8 cellular contexts compared by ENCODE assay signal in genomic region chr10:71888623-71889387, GRCh38. TPM values are rescaled to one million over a fixed set of nuclear protein-coding genes. Genes with fewer than 3 reads are reported as not detected.
A peak's percentile ranks its signal among the peaks of the same experiment; 100 is the strongest.
DNase-seq lines count a peak whose midpoint lies in the region; ATAC-seq and TF ChIP-seq lines count a peak whose summit lies in the region.

No MANE protein-coding gene starts in this region.

- intact Hi-C loops in cardiac septum (cut with DNase I) (loop anchor here (5.0 to 10.0 kb wide), 2 partner anchors 52 to 174 kb away; partner anchors contain the start of gene C10orf105), ovary (cut with DNase I) (loop anchor here in 1 of 4 donors (2.0 kb wide), 1 partner anchor 38 kb away; the partner anchor contains the start of gene PSAP)

- H3K36me3 ChIP-seq in DOHH2 (ENCODE audit: control insufficient read depth, low read length) (no peaks in the 10 kb centered on the region), SJCRH30 (no peaks in the 10 kb centered on the region), ovary (no peaks in the 10 kb centered on the region)

- H3F3A ChIP-seq in DOHH2 (ENCODE audit: control insufficient read depth, insufficient read depth), result peaks cover 7% of the 10 kb centered on the region

- ATAC-seq in GM21390 (IDR thresholded peaks at IDR 0.05; ENCODE audit: unreplicated experiment), result peak; percentile 93

- H3K9me2 ChIP-seq in DOHH2 (replicated peaks; ENCODE audit: control insufficient read depth, low read length), result no peaks in the 10 kb centered on the region

- H4K20me1 ChIP-seq in DOHH2 (ENCODE audit: control insufficient read depth, insufficient read depth, low read depth, low read length), result peaks cover 15% of the 10 kb centered on the region

- H3K4me3 ChIP-seq in DOHH2 (ENCODE audit: low read length), result peak overlapping the region; percentile 39
- peak overlapping the region; percentile 48 for H3K4me3 ChIP-seq in SJCRH30
- peak overlapping the region; percentile 51 for H3K4me3 ChIP-seq in ovary

- H3K4me2 ChIP-seq in DOHH2 (ENCODE audit: low read length), result peak overlapping the region; percentile 66

- WGBS in ovary, 3 donors, result 0 to 1% (median 0%) methylated on average over 46 to 48 of the region's 48 CpGs

- TF ChIP-seq CTCF in DOHH2 (IDR thresholded peaks at IDR 0.05; ENCODE audit: low read depth, low read length, poor library complexity, severe bottlenecking) (peak; percentile 34), ovary (IDR thresholded peaks at IDR 0.05) (peak in 1 of 3 donors; percentile 18)

- peaks cover 58% of the 10 kb centered on the region for H3K27me3 ChIP-seq in DOHH2 (ENCODE audit: control insufficient read depth, low read length)
- no peaks in the 10 kb centered on the region for H3K27me3 ChIP-seq in SJCRH30
- no peaks in the 10 kb centered on the region for H3K27me3 ChIP-seq in ovary

- TF ChIP-seq POLR2A in ovary (IDR thresholded peaks at IDR 0.05), result peak; percentile 87

- H3K27ac ChIP-seq in DOHH2 (ENCODE audit: low read depth, low read length) (no peak overlapping the region), SJCRH30 (no peak overlapping the region), ovary (peak overlapping the region; percentile 79 to 92)

- H3K9me3 ChIP-seq in DOHH2 (ENCODE audit: control insufficient read depth, insufficient read depth, low read length) (no peaks in the 10 kb centered on the region), SJCRH30 (replicated peaks) (no peaks in the 10 kb centered on the region), ovary (no peaks in the 10 kb centered on the region)

- peaks cover 21% of the 10 kb centered on the region for H3K4me1 ChIP-seq in DOHH2 (ENCODE audit: control insufficient read depth, low read length)
- no peaks in the 10 kb centered on the region for H3K4me1 ChIP-seq in SJCRH30
- H3K4me1 ChIP-seq in ovary (ENCODE audit: insufficient read depth), result peaks cover 11% of the 10 kb centered on the region

- no peaks in the 10 kb centered on the region for H3K79me2 ChIP-seq in DOHH2 (ENCODE audit: control insufficient read depth, low read length)

- TF ChIP-seq EP300 in ovary (IDR thresholded peaks at IDR 0.05), result peak; percentile 66

- DNase-seq in HT-29 (ENCODE audit: low spot score), result peak; percentile 36
- DNase-seq in SJCRH30, result peak; percentile 31 to 46
- peak; percentile 51 for DNase-seq in activated naive CD8-positive, alpha-beta T cell treated with anti-CD3 and anti-CD28 coated beads, Interleukin-2, amount 50 U/mL, for 16 hours (ENCODE audit: low read depth, low spot score)
- DNase-seq in cardiac septum (ENCODE audit: low spot score), result peak; percentile 88
- DNase-seq in ovary, result peak; percentile 88 to 95 (median 91)
- DNase-seq in ureter (ENCODE audit: low spot score), result peak; percentile 87

RNA-seq across cellular contexts. Expression of gene PSAP, which starts 37.8 kb away (rescaled TPM):
- total RNA-seq in HT-29 (2014; rRNA removed; shearing (Covaris generic)), result 548 and 565 TPM in 2 replicates
- 172 and 181 TPM in 2 replicates for total RNA-seq in SJCRH30 (2014; rRNA removed; shearing (Covaris generic))
- 1,123 TPM for total RNA-seq in cardiac septum
- total RNA-seq in ovary, result 1,000 to 10,000 TPM in 4 of 7 donors, 100 to 1,000 TPM in 3; 632 to 1,246 (median 1,118) TPM
- 1,000 to 10,000 TPM in 1 of 2 donors, 100 to 1,000 TPM in 1; 916 to 3,407 TPM for polyA plus RNA-seq in ovary
- total RNA-seq in ureter, result 737 TPM

Comparison
In these comparisons a context has a peak if more than half of its experiments do, and no peak if none do; other contexts are left out.
1. H3K27ac ChIP-seq: peak in ovary (2 of 2); none in DOHH2 (single experiment) and SJCRH30 (single experiment).
2. DNase-seq: peak in every context shown above with its lines; median percentile 91 in ovary; 88 in cardiac septum; 87 in ureter; 51 in activated naive CD8-positive, alpha-beta T cell treated with anti-CD3 and anti-CD28 coated beads, Interleukin-2, amount 50 U/mL, for 16 hours; 38 in SJCRH30; 36 in HT-29.
3. Peak in every context shown above with its lines, with median percentiles within 50 percentile points of each other: H3K4me3 ChIP-seq.